In the genomic region with DNA sequence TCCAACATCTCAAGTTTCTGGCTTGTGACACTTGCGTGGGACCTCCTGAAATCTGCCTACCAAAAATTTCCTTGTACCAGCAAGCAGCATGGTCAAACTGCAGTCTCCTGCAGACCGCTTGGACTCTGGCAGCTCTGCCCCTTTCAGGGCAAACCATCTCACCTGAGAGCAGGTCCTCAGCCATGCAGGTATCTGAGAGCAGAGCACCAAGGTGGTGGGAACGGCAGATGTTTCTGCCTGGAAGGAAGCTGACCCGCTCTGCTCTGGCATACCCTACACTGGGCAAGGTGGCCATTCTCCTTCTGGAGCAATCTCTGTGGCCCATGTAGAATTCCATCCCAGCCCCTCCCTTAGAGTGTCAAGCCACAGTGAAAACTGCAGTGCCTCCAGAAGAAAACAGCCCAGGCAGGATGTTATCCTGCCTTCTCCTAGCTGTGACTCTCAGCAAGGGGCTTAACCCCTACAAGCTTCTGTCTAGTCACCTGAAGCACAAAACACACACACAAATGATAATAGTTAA, we compare ENCODE assay signal across 20 cellular contexts.
"Had no signal": no experiment of that assay in that cellular context is flagged by ENCODE, and none has a peak within 500 bp of the region (broad histone marks: within the 10 kb centered on the region; RNA-seq: fewer than 3 reads in every experiment).

No MANE protein-coding gene starts in this region.

- H3K4me3 ChIP-seq: breast epithelium, heart right ventricle, prostate gland, stomach, vagina had no signal

- FAIRE-seq: colon, frontal cortex had no signal

- DNase-seq: activated CD4-positive, alpha-beta T cell treated with anti-CD3 and anti-CD28 coated beads, Interleukin-2, amount 50 U/mL, for 4 hours; activated CD4-positive, CD25-positive, alpha-beta regulatory T cell treated with anti-CD3 and anti-CD28 coated beads, Interleukin-2, amount 50 U/mL, for 72 hours; activated CD8-positive, alpha-beta memory T cell treated with anti-CD3 and anti-CD28 coated beads, Interleukin-2, amount 10 ng/mL, durations not matched to agents 7 days and 5 days; activated gamma-delta T cell treated with Interleukin-2 at 50 U/mL for 16 hours; activated naive CD8-positive, alpha-beta T cell treated with anti-CD3 and anti-CD28 coated beads for 36 hours; activated T-cell treated with anti-CD3 and anti-CD28 coated beads, Interleukin-2, amount 50 U/mL, for 72 hours; effector CD8-positive, alpha-beta T cell; heart right ventricle; left ventricle myocardium superior; midbrain; natural killer cell; nucleus accumbens; stimulated activated CD4-positive, alpha-beta T cell treated with anti-CD3 and anti-CD28 coated beads, Interleukin-4, amount 100 ng/mL, for 4 hours; stomach; SW 1271 had no signal

- ATAC-seq: activated CD8-positive, alpha-beta memory T cell treated with anti-CD3 and anti-CD28 coated beads, Interleukin-2, amount 10 ng/mL, durations not matched to agents 7 days and 5 days; activated T-cell treated with anti-CD3 and anti-CD28 coated beads, Interleukin-2, amount 50 U/mL, for 72 hours; heart right ventricle; left ventricle myocardium superior; natural killer cell had no signal

- H3K9me3 ChIP-seq: breast epithelium, prostate gland, stomach, vagina had no signal

- H3K4me1 ChIP-seq: breast epithelium, prostate gland, vagina had no signal

- H3K36me3 ChIP-seq: breast epithelium, prostate gland had no signal

- H3K27ac ChIP-seq: breast epithelium, heart right ventricle, prostate gland, stomach, vagina had no signal

- H3K27me3 ChIP-seq: breast epithelium, heart right ventricle, stomach, vagina had no signal
